Comparison of ENCODE assay signal across 9 cellular contexts in genomic region chr10:82811621-82812020, GRCh38.
DNase-seq lines count a peak whose midpoint lies in the region; TF ChIP-seq lines count a peak whose summit lies in the region.
"Had no signal": no experiment of that assay in that cellular context is flagged by ENCODE, and none has a peak within 500 bp of the region (broad histone marks: within the 10 kb centered on the region; RNA-seq: fewer than 3 reads in every experiment).

No MANE protein-coding gene starts in this region.

- H3K27ac ChIP-seq in transverse colon: no peak overlapping the region

- DNase-seq in AG08395 (ENCODE audit: low spot score) (peak; percentile 47), GM13977 (ENCODE audit: low spot score) (no peak), NB4 (ENCODE audit: low read depth) (peak; percentile 48), fibroblast of pulmonary artery (ENCODE audit: low read depth) (peak; percentile 37), transverse colon (no peak), HCEC 1CT (no peak), cerebellar nuclear complex (lab: John Stamatoyannopoulos, UW) (no peak)
- DNase-seq in stimulated activated CD4-positive, alpha-beta T cell treated with anti-CD3 and anti-CD28 coated beads, Interleukin-4, amount 100 ng/mL, for 1 hour: no peak
- DNase-seq: central memory CD4-positive, alpha-beta T cell had no signal

- 55 to 56% methylated on average over 1 of the region's 1 CpG for WGBS in transverse colon (ENCODE audit: low coverage in 1 of 2), 2 donors

- intact Hi-C loops in transverse colon (cut with DNase I; ENCODE audit: low total_unique reads): no loop called here

- in situ Hi-C loops in GM13977 (cut with MboI; ENCODE audit: low pct_unique_long_range_greater_than_20kb, low sequenced_read_pairs, unreplicated experiment) (loop anchor here (25.0 kb wide), 1 partner anchor 1051 kb away; no protein-coding TSS in a partner anchor), transverse colon (cut with MboI; ENCODE audit: low pct_ligation_motif_present in 1 of 4, low pct_unique_long_range_greater_than_20kb in 1 of 4, low sequenced_read_pairs in 3 of 4) (loop anchor here in 1 of 4 donors (25.0 kb wide), 1 partner anchor 1051 kb away; no protein-coding TSS in a partner anchor)

- no peak for TF ChIP-seq EP300 in transverse colon (IDR thresholded peaks at IDR 0.05; ENCODE audit: low read depth)

- H3K9me3 ChIP-seq in transverse colon: no peaks in the 10 kb centered on the region

- TF ChIP-seq POLR2A in NB4 (IDR thresholded peaks at IDR 0.05; ENCODE audit: extremely low read depth, insufficient read length): no peak
- no peak for TF ChIP-seq POLR2A in transverse colon (IDR thresholded peaks at IDR 0.05)

- H3K36me3 ChIP-seq in transverse colon: no peaks in the 10 kb centered on the region

- H3K4me3 ChIP-seq in NB4 (ENCODE audit: low read depth, low read length) (no peak overlapping the region), fibroblast of pulmonary artery (replicated peaks; ENCODE audit: low read depth, low read length) (no peak overlapping the region), transverse colon (no peak overlapping the region)

- no peaks in the 10 kb centered on the region for H3K27me3 ChIP-seq in transverse colon

- no peaks in the 10 kb centered on the region for H3K4me1 ChIP-seq in transverse colon

- TF ChIP-seq CTCF in GM13977 (IDR thresholded peaks at IDR 0.05; ENCODE audit: extremely low read depth, insufficient read depth, missing control alignments) (peak; percentile 65), NB4 (IDR thresholded peaks at IDR 0.05; ENCODE audit: low read depth, low read length) (peak; percentile 74), fibroblast of pulmonary artery (IDR thresholded peaks at IDR 0.05; ENCODE audit: low read length, missing control alignments) (peak; percentile 70), transverse colon (IDR thresholded peaks at IDR 0.05) (peak in 2 of 5 experiments; percentile 21 to 38)

Comparison
In these comparisons a context has a peak if more than half of its experiments do, and no peak if none do; other contexts are left out.
1. DNase-seq: peak in AG08395 (single experiment), NB4 (single experiment) and fibroblast of pulmonary artery (single experiment); none in GM13977 (single experiment), transverse colon (single experiment), HCEC 1CT (single experiment), stimulated activated CD4-positive, alpha-beta T cell treated with anti-CD3 and anti-CD28 coated beads, Interleukin-4, amount 100 ng/mL, for 1 hour (single experiment) and cerebellar nuclear complex (0 of 2).